30 cellular contexts compared by ENCODE assay signal in the genomic region with DNA sequence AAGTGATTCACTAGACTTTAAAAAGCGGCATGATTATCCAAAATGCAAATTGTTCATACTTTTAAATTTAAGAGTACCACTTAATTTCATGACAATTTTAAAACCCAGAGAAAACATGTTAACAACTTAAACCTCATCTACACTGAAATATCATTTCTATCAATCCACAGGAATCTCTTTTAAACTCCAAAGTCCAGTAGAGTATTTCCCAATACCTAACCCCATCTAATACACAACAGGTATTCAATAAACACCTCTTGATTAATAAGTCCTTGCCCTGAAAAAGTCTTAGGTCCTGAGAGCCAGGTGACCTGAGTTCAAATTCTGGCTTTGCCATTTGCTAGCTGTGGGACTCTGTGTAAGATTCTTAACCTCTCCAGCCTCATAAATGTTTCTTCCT. TPM values are rescaled to one million over a fixed set of nuclear protein-coding genes. Genes with fewer than 3 reads are reported as not detected.
DNase-seq lines count a peak whose midpoint lies in the region; ATAC-seq and TF ChIP-seq lines count a peak whose summit lies in the region.
"Had no signal": no experiment of that assay in that cellular context is flagged by ENCODE, and none has a peak within 500 bp of the region (broad histone marks: within the 10 kb centered on the region; RNA-seq: fewer than 3 reads in every experiment).

No MANE protein-coding gene starts in this region.

- no peak overlapping the region for H4K8ac ChIP-seq in H9 (replicated peaks; ENCODE audit: insufficient read length, low read depth, low read length)

- H3K36me3 ChIP-seq in gastroesophageal sphincter (peaks cover 6 to 49% of the 10 kb centered on the region in 2 donors), psoas muscle (ENCODE audit: insufficient read depth in 1 of 2, low read depth in 1 of 2) (peaks cover 3 to 64% of the 10 kb centered on the region in 2 donors)

- no peaks in the 10 kb centered on the region for H3K23me2 ChIP-seq in H9 (ENCODE audit: insufficient read length, low read depth, low read length, poor library complexity, severe bottlenecking)

- no peak overlapping the region for H2AK5ac ChIP-seq in H9 (ENCODE audit: insufficient read length, low read length)

- H3K4me2 ChIP-seq in H9 (ENCODE audit: insufficient read depth, insufficient read length, low read length): no peak overlapping the region
- H3K4me2 ChIP-seq: GM23338 had no signal

- no peak overlapping the region for H3K4ac ChIP-seq in H9 (ENCODE audit: low read depth, low read length)

- H3K27ac ChIP-seq in VCaP (peak overlapping the region; percentile 46; the same call in 1 of the 2 replicates), gastroesophageal sphincter (peak overlapping the region; percentile 40 to 95 (median 88)), psoas muscle (peak overlapping the region; percentile 58), H9 (ENCODE audit: insufficient read length, low read depth, low read length) (no peak overlapping the region)
- H3K27ac ChIP-seq: SK-N-MC had no signal

- H3K27me3 ChIP-seq in gastroesophageal sphincter (no peaks in the 10 kb centered on the region), psoas muscle (ENCODE audit: insufficient read depth in 3 of 3, low read length in 2 of 3) (no peaks in the 10 kb centered on the region), H9 (ENCODE audit: insufficient read depth, low read length) (no peaks in the 10 kb centered on the region)
- H3K27me3 ChIP-seq: BLaER1 treated with 17β-estradiol and CSF1 and Interleukin-3, amounts not matched to agents 10 nM and 100 nM had no signal

- no peaks in the 10 kb centered on the region for H3K79me1 ChIP-seq in H9 (ENCODE audit: insufficient read depth, low read depth, low read length, poor library complexity, severe bottlenecking)

- no peak overlapping the region for H3K14ac ChIP-seq in H9 (ENCODE audit: insufficient read depth, low read length)

- no peak for TF ChIP-seq CTCF in VCaP (conservative IDR thresholded peaks at IDR 0.05)
- no peak for TF ChIP-seq CTCF in gastroesophageal sphincter (IDR thresholded peaks at IDR 0.05)
- no peak for TF ChIP-seq CTCF in psoas muscle (IDR thresholded peaks at IDR 0.05)
- TF ChIP-seq CTCF in H9 (conservative IDR thresholded peaks at IDR 0.05): no peak

- H2BK5ac ChIP-seq in H9 (ENCODE audit: insufficient read length, low read length): no peak overlapping the region

- no peaks in the 10 kb centered on the region for H4K20me1 ChIP-seq in H9 (ENCODE audit: control insufficient read depth, insufficient read depth, insufficient read length)

- no peak overlapping the region for H2BK12ac ChIP-seq in H9 (ENCODE audit: insufficient read length, low read depth, low read length)

- 0 out of 4 replicates have a peak, but pooled peaks cover 0 to 2% of the 10 kb centered on the region in 2 experiments for H3K4me1 Mint-ChIP-seq in H9
- H3K4me1 Mint-ChIP-seq: GM23338 had no signal

- no peak overlapping the region for H3K18ac ChIP-seq in H9 (ENCODE audit: insufficient read length, low read depth, low read length)

- no peak overlapping the region for H2BK120ac ChIP-seq in H9 (ENCODE audit: low read depth, low read length, poor library complexity, severe bottlenecking)

- H3K4me1 ChIP-seq in gastroesophageal sphincter (peaks cover 0 to 56% (median 11%) of the 10 kb centered on the region in 3 donors), psoas muscle (peaks cover 15% of the 10 kb centered on the region), H9 (ENCODE audit: insufficient read depth, low read length) (no peaks in the 10 kb centered on the region)
- H3K4me1 ChIP-seq: Caco-2, HAP-1 had no signal

- no peak overlapping the region for H2BK20ac ChIP-seq in H9 (ENCODE audit: low read depth, low read length, poor library complexity, severe bottlenecking)

- intact Hi-C loops in psoas muscle (cut with DNase I): no loop called here

- peaks cover 7 to 57% (median 48%) of the 10 kb centered on the region in 3 experiments; a peak in 6 of 7 replicates for H3K36me3 Mint-ChIP-seq in H9 (ENCODE audit: insufficient read depth in 1 of 3, low read depth in 3 of 3)

- H3K27me3 Mint-ChIP-seq in H9 (ENCODE audit: low read depth): no peaks in the 10 kb centered on the region
- H3K27me3 Mint-ChIP-seq: CD4-positive, alpha-beta memory T cell had no signal

- 78 to 85% methylated on average over 1 of the region's 1 CpG for WGBS in gastroesophageal sphincter (ENCODE audit: low coverage in 1 of 2), 2 donors
- WGBS in psoas muscle, 3 donors: 92 to 95% (median 92%) methylated on average over 1 of the region's 1 CpG
- WGBS in H9 (ENCODE audit: extremely low coverage, insufficient read length, low lambda C conversion rate): no CpG with 5 or more reads among the region's 1 CpG

- no peaks in the 10 kb centered on the region for H3K79me2 ChIP-seq in H9 (ENCODE audit: insufficient read depth, low read length)

- H3K9ac ChIP-seq in H9 (ENCODE audit: extremely low read depth, insufficient read length, low read length): no peak overlapping the region
- H3K9ac ChIP-seq: BLaER1 treated with 17β-estradiol and CSF1 and Interleukin-3, amounts not matched to agents 10 nM and 100 nM had no signal

- peak overlapping the region in 1 of 3 experiments; percentile 34; a peak in 1 of 7 replicates for H3K27ac Mint-ChIP-seq in H9
- H3K27ac Mint-ChIP-seq: GM23338, HFFc6 had no signal

- no peak overlapping the region for H4K91ac ChIP-seq in H9 (ENCODE audit: insufficient read length, low read depth, low read length)

- ATAC-seq in gastroesophageal sphincter (no peak), psoas muscle (no peak)
- ATAC-seq: A549, GM12878, GM23338 had no signal

- no peaks in the 10 kb centered on the region for H3K9me3 ChIP-seq in gastroesophageal sphincter
- no peaks in the 10 kb centered on the region for H3K9me3 ChIP-seq in psoas muscle
- no peaks in the 10 kb centered on the region for H3K9me3 ChIP-seq in H9 (ENCODE audit: control insufficient read depth, low read depth, low read length)
- H3K9me3 ChIP-seq: A549; BLaER1 treated with 17β-estradiol and CSF1 and Interleukin-3, amounts not matched to agents 10 nM and 100 nM; Caco-2; HAP-1 had no signal

- DNase-seq in psoas muscle (no peak), H9 (no peak), middle frontal gyrus (ENCODE audit: extremely low spot score, low spot score) (no peak), DMS 273 (lab: John Stamatoyannopoulos, UW; ENCODE audit: unreplicated experiment) (no peak)
- DNase-seq in effector CD4-positive, alpha-beta T cell: no peak
- DNase-seq: AML-193; Caco-2; CD4-positive, alpha-beta memory T cell; DMS 273 treated with DMSO at 0.1 percent for 48 hours; DMS79; EL; GDM1; HFFc6; Karpas-422; MV-4-11; NCI-H1105; NCI-H1436 treated with DMSO at 0.1 percent for 48 hours; NCI-H187 treated with DMSO at 0.1 percent for 48 hours; NCI-H524; NCI-H774; SIG-M5 had no signal

- no peak overlapping the region for H2BK15ac ChIP-seq in H9 (ENCODE audit: low read depth, low read length)

- H3K9me3 Mint-ChIP-seq in H9: no peaks in the 10 kb centered on the region
- H3K9me3 Mint-ChIP-seq: CD4-positive, alpha-beta memory T cell; GM23338; HFFc6 had no signal

- H4K5ac ChIP-seq in H9 (ENCODE audit: insufficient read length, low read depth, low read length): no peak overlapping the region

- no peak overlapping the region for H3K23ac ChIP-seq in H9 (ENCODE audit: insufficient read length, low read depth, low read length)

- H3K4me3 Mint-ChIP-seq in H9: no peak overlapping the region
- H3K4me3 Mint-ChIP-seq: CD4-positive, alpha-beta memory T cell; GM23338; HFFc6 had no signal

- TF ChIP-seq POLR2A in gastroesophageal sphincter (IDR thresholded peaks at IDR 0.05): no peak

- no peak overlapping the region for H3K56ac ChIP-seq in H9 (ENCODE audit: insufficient read length, low read depth, low read length)

- no peak for TF ChIP-seq EP300 in gastroesophageal sphincter (IDR thresholded peaks at IDR 0.05)

- no peak overlapping the region for H3K4me3 ChIP-seq in gastroesophageal sphincter
- H3K4me3 ChIP-seq in psoas muscle: no peak overlapping the region
- H3K4me3 ChIP-seq: A549; BLaER1 treated with 17β-estradiol and CSF1 and Interleukin-3, amounts not matched to agents 10 nM and 100 nM; GM12878; GM23338; HAP-1; SK-N-MC had no signal

- H2AFZ ChIP-seq in H9 (ENCODE audit: low read length): no peak overlapping the region
- H2AFZ ChIP-seq: GM23338 had no signal

- no peak overlapping the region for H3T11ph ChIP-seq in H9 (ENCODE audit: low read length)

RNA-seq across cellular contexts. Expression of a gene that starts 14.7 kb away (rescaled TPM):
- total RNA-seq in gastroesophageal sphincter (10 to 100 TPM; 34.1 to 66.9 (median 49.6) TPM), psoas muscle (10 to 100 TPM; 38.1 to 67.1 (median 56.0) TPM), H9 (2021) (36.9 and 43.8 TPM in 2 replicates)
- polyA plus RNA-seq in psoas muscle: 10 to 100 TPM; 33.0 to 98.9 (median 33.5) TPM

RNA-seq across cellular contexts. Expression of a gene that starts 16.9 kb away (rescaled TPM):
- total RNA-seq in gastroesophageal sphincter (over 10,000 TPM in 3 of 4 donors, 1,000 to 10,000 TPM in 1; 7,231 to 23,237 (median 11,307) TPM), psoas muscle (10 to 100 TPM in 3 of 4 donors, 1 to 10 TPM in 1; 8.4 to 26.4 (median 15.2) TPM), H9 (2021) (0.42 and 0.88 TPM in 2 replicates)
- polyA plus RNA-seq in psoas muscle: 10 to 100 TPM in 1 of 3 donors, 1 to 10 TPM in 2; 6.1 to 15.0 (median 8.0) TPM
- total RNA-seq: Caco-2, M059J had no signal

Comparison
In these comparisons a context has a peak if more than half of its experiments do, and no peak if none do; other contexts are left out.
1. RNA of a gene that starts 16.9 kb away (total RNA-seq): 7,231 to 23,237 TPM in gastroesophageal sphincter; 8.4 to 26.4 TPM in psoas muscle and 0.42 to 0.88 TPM in H9; every median in the first group is over 100 times any median in the second.